In genomic region chr3:138467905-138468304, GRCh38 we compare ENCODE assay signal across 24 cellular contexts. TPM values are rescaled to one million over a fixed set of nuclear protein-coding genes. Genes with fewer than 3 reads are reported as not detected.
DNase-seq lines count a peak whose midpoint lies in the region; ATAC-seq and TF ChIP-seq lines count a peak whose summit lies in the region.
"Had no signal": no experiment of that assay in that cellular context is flagged by ENCODE, and none has a peak within 500 bp of the region (broad histone marks: within the 10 kb centered on the region; RNA-seq: fewer than 3 reads in every experiment).

No MANE protein-coding gene starts in this region.

- no peak overlapping the region for H3K18ac ChIP-seq in H9 (ENCODE audit: insufficient read length, low read depth, low read length)

- H2BK15ac ChIP-seq in H9 (ENCODE audit: low read depth, low read length), result no peak overlapping the region

- H4K91ac ChIP-seq in H9 (ENCODE audit: insufficient read length, low read depth, low read length), result no peak overlapping the region

- H3K9me3 ChIP-seq in H9 (ENCODE audit: control insufficient read depth, low read depth, low read length), result no peaks in the 10 kb centered on the region
- H3K9me3 ChIP-seq in psoas muscle, result no peaks in the 10 kb centered on the region
- no peaks in the 10 kb centered on the region for H3K9me3 ChIP-seq in spleen
- H3K9me3 ChIP-seq: A549; BE2C; BLaER1 treated with 17β-estradiol and CSF1 and Interleukin-3, amounts not matched to agents 10 nM and 100 nM; HAP-1 had no signal

- no peak overlapping the region for H3K4me3 Mint-ChIP-seq in H9
- H3K4me3 Mint-ChIP-seq: CD14-positive monocyte; CD4-positive, alpha-beta T cell; CD8-positive, alpha-beta memory T cell; GM23338; HFFc6 had no signal

- H2AK5ac ChIP-seq in H9 (ENCODE audit: insufficient read length, low read length), result no peak overlapping the region

- H3K23me2 ChIP-seq in H9 (ENCODE audit: insufficient read length, low read depth, low read length, poor library complexity, severe bottlenecking), result peaks cover 2% of the 10 kb centered on the region

- H3K4me1 ChIP-seq in H9 (ENCODE audit: insufficient read depth, low read length) (no peaks in the 10 kb centered on the region), psoas muscle (peaks cover 29% of the 10 kb centered on the region), spleen (no peaks in the 10 kb centered on the region)
- H3K4me1 ChIP-seq: A549, BE2C, HAP-1 had no signal

- no peaks in the 10 kb centered on the region for H4K20me1 ChIP-seq in H9 (ENCODE audit: control insufficient read depth, insufficient read depth, insufficient read length)
- H4K20me1 ChIP-seq: BLaER1 treated with 17β-estradiol and CSF1 and Interleukin-3, amounts not matched to agents 10 nM and 100 nM had no signal

- H3K79me2 ChIP-seq in H9 (ENCODE audit: insufficient read depth, low read length), result no peaks in the 10 kb centered on the region

- no peak overlapping the region for H3K4ac ChIP-seq in H9 (ENCODE audit: low read depth, low read length)

- H3T11ph ChIP-seq in H9 (ENCODE audit: low read length), result no peak overlapping the region

- H3K27ac Mint-ChIP-seq in H9, result no peak overlapping the region
- H3K27ac Mint-ChIP-seq: CD14-positive monocyte; CD4-positive, alpha-beta T cell; CD8-positive, alpha-beta memory T cell; GM23338; HFFc6 had no signal

- H4K8ac ChIP-seq in H9 (replicated peaks; ENCODE audit: insufficient read length, low read depth, low read length), result no peak overlapping the region

- ATAC-seq in left lobe of liver, result peak; percentile 8
- ATAC-seq in psoas muscle, result no peak
- ATAC-seq in HG03521 (IDR thresholded peaks at IDR 0.05; ENCODE audit: unreplicated experiment), result no peak
- no peak for ATAC-seq in HG03175 (IDR thresholded peaks at IDR 0.05; ENCODE audit: unreplicated experiment)
- ATAC-seq in HG02885 (IDR thresholded peaks at IDR 0.05; ENCODE audit: poor library complexity, unreplicated experiment), result no peak
- ATAC-seq: A549, GM23338 had no signal

- TF ChIP-seq POLR2A in spleen (IDR thresholded peaks at IDR 0.05), result no peak

- H3K79me1 ChIP-seq in H9 (ENCODE audit: insufficient read depth, low read depth, low read length, poor library complexity, severe bottlenecking), result no peaks in the 10 kb centered on the region

- H3K27me3 ChIP-seq in H9 (ENCODE audit: insufficient read depth, low read length) (no peaks in the 10 kb centered on the region), psoas muscle (ENCODE audit: insufficient read depth in 3 of 3, low read length in 2 of 3) (no peaks in the 10 kb centered on the region), spleen (replicated peaks in 1 of 7) (peaks cover 0 to 37% (median 0%) of the 10 kb centered on the region in 7 donors)
- H3K27me3 ChIP-seq: BE2C; BLaER1 treated with 17β-estradiol and CSF1 and Interleukin-3, amounts not matched to agents 10 nM and 100 nM had no signal

- no peak overlapping the region for H2BK12ac ChIP-seq in H9 (ENCODE audit: insufficient read length, low read depth, low read length)

- H3K27ac ChIP-seq in H9 (ENCODE audit: insufficient read length, low read depth, low read length) (no peak overlapping the region), psoas muscle (peak overlapping the region; percentile 94), spleen (no peak overlapping the region)
- H3K27ac ChIP-seq: 22Rv1; A549; BLaER1 treated with 17β-estradiol and CSF1 and Interleukin-3, amounts not matched to agents 10 nM and 100 nM had no signal

- DNase-seq in H9 (peak; percentile 15), left lobe of liver (ENCODE audit: low spot score) (peak; percentile 37), psoas muscle (peak in 1 of 2 donors; percentile 22), spleen (peak; percentile 25)
- DNase-seq in central memory CD4-positive, alpha-beta T cell, result no peak
- DNase-seq: ACHN; AML-193; BE2C; CD4-positive, alpha-beta T cell; CD8-positive, alpha-beta memory T cell; DMS 273 treated with DMSO at 0.1 percent for 48 hours; DMS79 treated with DMSO at 0.1 percent for 48 hours; GF-D8; HFFc6 had no signal

- H3K56ac ChIP-seq in H9 (ENCODE audit: insufficient read length, low read depth, low read length), result no peak overlapping the region

- H3K36me3 ChIP-seq in psoas muscle (ENCODE audit: insufficient read depth in 1 of 2, low read depth in 1 of 2), result no peaks in the 10 kb centered on the region
- H3K36me3 ChIP-seq in spleen, result no peaks in the 10 kb centered on the region
- H3K36me3 ChIP-seq: BE2C; BLaER1 treated with 17β-estradiol and CSF1 and Interleukin-3, amounts not matched to agents 10 nM and 100 nM; HAP-1 had no signal

- peaks cover 5 to 6% of the 10 kb centered on the region in 2 experiments; a peak in 3 of 4 replicates for H3K4me1 Mint-ChIP-seq in H9
- H3K4me1 Mint-ChIP-seq: CD8-positive, alpha-beta memory T cell had no signal

- H3K23ac ChIP-seq in H9 (ENCODE audit: insufficient read length, low read depth, low read length), result no peak overlapping the region

- H3K14ac ChIP-seq in H9 (ENCODE audit: insufficient read depth, low read length), result no peak overlapping the region

- no peak overlapping the region for H3K9ac ChIP-seq in H9 (ENCODE audit: extremely low read depth, insufficient read length, low read length)
- H3K9ac ChIP-seq: BLaER1 treated with 17β-estradiol and CSF1 and Interleukin-3, amounts not matched to agents 10 nM and 100 nM had no signal

- no CpG with 5 or more reads among the region's 4 CpGs for WGBS in H9 (ENCODE audit: extremely low coverage, insufficient read length, low lambda C conversion rate)
- WGBS in psoas muscle, 3 donors, result 96 to 98% (median 97%) methylated on average over 4 of the region's 4 CpGs
- WGBS in spleen, 5 donors, result 85 to 94% (median 89%) methylated on average over 4 of the region's 4 CpGs

- intact Hi-C loops in psoas muscle (cut with DNase I) (no loop called here), spleen (cut with DNase I; ENCODE audit: low total_unique reads) (no loop called here)

- H2AFZ ChIP-seq in H9 (ENCODE audit: low read length), result no peak overlapping the region
- H2AFZ ChIP-seq: GM23338 had no signal

- peaks cover 0 to 8% (median 2%) of the 10 kb centered on the region in 3 experiments; a peak in 4 of 7 replicates for H3K36me3 Mint-ChIP-seq in H9 (ENCODE audit: insufficient read depth in 1 of 3, low read depth in 3 of 3)
- H3K36me3 Mint-ChIP-seq: CD14-positive monocyte; CD8-positive, alpha-beta memory T cell had no signal

- no peak overlapping the region for H2BK20ac ChIP-seq in H9 (ENCODE audit: low read depth, low read length, poor library complexity, severe bottlenecking)

- no peaks in the 10 kb centered on the region for H3K27me3 Mint-ChIP-seq in H9 (ENCODE audit: low read depth)

- H3K4me2 ChIP-seq in H9 (ENCODE audit: insufficient read depth, insufficient read length, low read length), result no peak overlapping the region
- H3K4me2 ChIP-seq: A549; BLaER1 treated with 17β-estradiol and CSF1 and Interleukin-3, amounts not matched to agents 10 nM and 100 nM; GM23338 had no signal

- no peaks in the 10 kb centered on the region; a peak in 1 of 5 replicates for H3K9me3 Mint-ChIP-seq in H9
- H3K9me3 Mint-ChIP-seq: CD4-positive, alpha-beta T cell; CD8-positive, alpha-beta memory T cell; GM23338; HFFc6 had no signal

- H2BK5ac ChIP-seq in H9 (ENCODE audit: insufficient read length, low read length), result no peak overlapping the region

- H3K4me3 ChIP-seq in psoas muscle, result no peak overlapping the region
- no peak overlapping the region for H3K4me3 ChIP-seq in spleen
- H3K4me3 ChIP-seq: A549; BLaER1 treated with 17β-estradiol and CSF1 and Interleukin-3, amounts not matched to agents 10 nM and 100 nM; GM23338; HAP-1 had no signal

- no peak overlapping the region for H2BK120ac ChIP-seq in H9 (ENCODE audit: low read depth, low read length, poor library complexity, severe bottlenecking)

- TF ChIP-seq CTCF in H9 (conservative IDR thresholded peaks at IDR 0.05) (no peak), psoas muscle (IDR thresholded peaks at IDR 0.05) (no peak), spleen (IDR thresholded peaks at IDR 0.05 in 8 of 11, conservative IDR thresholded peaks at IDR 0.05 in 3 of 11) (no peak)

- H4K5ac ChIP-seq in H9 (ENCODE audit: insufficient read length, low read depth, low read length), result no peak overlapping the region

RNA-seq across cellular contexts. Expression of gene ESYT3, which starts 33.5 kb away (rescaled TPM):
- total RNA-seq in H9 (2021) (5.9 and 6.3 TPM in 2 replicates), left lobe of liver (0.20 TPM), psoas muscle (1 to 10 TPM; 1.2 to 4.5 (median 2.3) TPM), spleen (not detected)
- polyA plus RNA-seq in psoas muscle (1 to 10 TPM in 1 of 3 donors, under 1 TPM in 2; 0.35 to 3.5 (median 0.37) TPM), spleen (under 1 TPM in 1 of 3 donors, not detected in 2; 0.02 TPM)
- total RNA-seq: G401 had no signal
- polyA plus RNA-seq: CD14-positive monocyte; CD8-positive, alpha-beta memory T cell had no signal
